ENCODE assay signal across 9 cellular contexts in the genomic region with DNA sequence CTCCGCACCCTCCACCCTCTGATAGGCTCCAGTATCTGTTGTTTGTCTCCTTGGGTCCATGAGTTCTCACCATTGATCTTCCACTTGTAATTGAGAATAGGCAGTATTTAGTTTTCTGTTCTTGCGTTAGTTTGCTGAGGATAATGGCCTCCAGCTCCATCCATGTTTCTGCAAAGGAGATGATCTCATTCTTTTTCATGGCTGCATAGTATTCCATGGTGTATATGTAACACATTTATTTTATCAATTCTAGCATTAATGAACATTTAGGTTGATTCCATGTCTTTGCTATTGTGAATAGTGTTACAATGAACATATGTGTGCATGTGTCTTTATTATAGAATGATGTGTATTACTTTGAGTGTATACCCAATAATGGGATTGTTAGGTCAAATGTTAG.
"Had no signal": no experiment of that assay in that cellular context is flagged by ENCODE, and none has a peak within 500 bp of the region (broad histone marks: within the 10 kb centered on the region; RNA-seq: fewer than 3 reads in every experiment).

No MANE protein-coding gene starts in this region.

- H3K4me2 ChIP-seq: KMS-11 had no signal

- H3K9ac ChIP-seq: KMS-11 had no signal

- H3K4me3 Mint-ChIP-seq: IgD-negative memory B cell had no signal

- H3K27ac ChIP-seq: HL-60, KMS-11 had no signal

- FAIRE-seq: HepG2, HTR-8/SVneo had no signal

- ATAC-seq: HepG2 had no signal

- DNase-seq: IMR-90, Karpas-422, KBM-7, KG1 had no signal

- H3K27me3 Mint-ChIP-seq: IgD-negative memory B cell had no signal

- H3K36me3 Mint-ChIP-seq: IgD-negative memory B cell had no signal

- H3K27ac Mint-ChIP-seq: IgD-negative memory B cell had no signal

- H3K4me1 Mint-ChIP-seq: IgD-negative memory B cell had no signal
